Comparison of ENCODE assay signal across 8 cellular contexts in the genomic region with DNA sequence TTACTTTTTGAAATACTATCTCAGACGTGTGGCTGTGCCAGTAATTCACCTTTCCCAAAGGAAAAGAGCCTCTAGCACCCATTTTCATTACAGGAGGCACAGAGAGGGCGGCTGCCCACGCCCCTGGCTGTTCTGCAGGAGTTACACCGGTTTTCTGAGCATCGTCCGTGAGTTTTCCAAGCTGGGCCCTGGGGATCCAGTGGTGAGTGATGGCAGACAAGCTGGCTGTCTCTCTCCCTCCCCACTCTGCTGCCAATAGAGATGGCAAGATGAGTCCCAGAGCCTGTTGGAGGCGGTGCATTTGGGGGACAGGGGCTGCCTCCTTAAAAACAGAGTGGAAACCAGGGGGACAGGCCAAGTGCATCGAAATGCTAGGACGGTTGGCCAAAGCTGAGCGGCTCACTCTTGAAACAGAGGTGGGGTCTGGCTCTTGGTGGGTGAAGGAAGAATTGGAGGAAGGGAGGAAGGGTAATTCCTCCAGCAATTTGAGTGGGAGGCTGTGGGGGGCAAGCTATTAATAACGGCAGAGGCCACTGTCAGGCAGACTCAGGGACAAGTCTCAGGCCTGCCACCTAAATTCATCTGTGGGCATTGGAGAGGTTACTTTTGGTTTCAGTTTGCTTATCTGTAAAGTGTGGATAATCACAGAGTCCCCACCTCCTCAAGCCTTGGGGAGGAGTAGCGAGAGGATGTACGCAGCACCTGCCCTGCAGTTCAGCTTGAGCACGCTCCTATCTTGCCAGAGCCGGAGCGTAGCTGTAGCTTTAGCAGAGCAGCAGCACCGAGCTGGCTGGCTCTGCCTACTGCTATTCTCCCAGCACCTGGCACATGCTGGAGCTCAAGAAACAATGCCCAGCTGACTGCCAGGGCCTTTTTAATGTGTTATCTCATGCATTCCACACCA. TPM values are rescaled to one million over a fixed set of nuclear protein-coding genes. Genes with fewer than 3 reads are reported as not detected.
DNase-seq lines count a peak whose midpoint lies in the region; ATAC-seq, FAIRE-seq and TF ChIP-seq lines count a peak whose summit lies in the region.

No MANE protein-coding gene starts in this region.

- peaks cover 6 to 14% of the 10 kb centered on the region in 2 experiments for H3K27me3 ChIP-seq in mesenchymal stem cell (ENCODE audit: control insufficient read depth in 1 of 2, insufficient read depth in 1 of 2, low read length in 2 of 2)

- H3K79me1 ChIP-seq in mesenchymal stem cell (replicated peaks; ENCODE audit: low read length, poor library complexity, severe bottlenecking): no peaks in the 10 kb centered on the region

- H3K9me3 Mint-ChIP-seq in activated T-helper 1 cell treated with anti-CD3 and anti-CD28 coated beads, Interleukin-12 subunit alpha, Interleukin-12 subunit beta, Interleukin-2, Interleukin-4 antibody, amounts not matched to agents 30 ng/mL and 10 ng/mL and 1 ng/mL, durations not matched to agents 14 hours and 24 hours and 36 hours: peaks cover 11% of the 10 kb centered on the region

- H3K36me3 ChIP-seq in mesenchymal stem cell (ENCODE audit: control insufficient read depth in 1 of 2, insufficient read depth in 2 of 2, low read depth in 1 of 2, low read length in 2 of 2): no peaks in the 10 kb centered on the region

- no peak overlapping the region for H2BK5ac ChIP-seq in mesenchymal stem cell (ENCODE audit: low read depth, low read length, poor library complexity, severe bottlenecking)

- POLR2A ChIA-PET in RWPE1 (lab: Yijun Ruan, JAX; ENCODE audit: low non-redundant PET): no interaction called here

- peak overlapping the region in 1 of 2 experiments; percentile 19 for H3K4me3 ChIP-seq in mesenchymal stem cell (ENCODE audit: insufficient read depth in 1 of 2, low read depth in 1 of 2, low read length in 2 of 2)

- H2BK15ac ChIP-seq in mesenchymal stem cell (ENCODE audit: low read depth, poor library complexity, severe bottlenecking): no peak overlapping the region

- peak overlapping the region; percentile 95 for H3K27ac Mint-ChIP-seq in activated T-helper 1 cell treated with anti-CD3 and anti-CD28 coated beads, Interleukin-12 subunit alpha, Interleukin-12 subunit beta, Interleukin-2, Interleukin-4 antibody, amounts not matched to agents 30 ng/mL and 10 ng/mL and 1 ng/mL, durations not matched to agents 14 hours and 24 hours and 36 hours

- H3K23ac ChIP-seq in mesenchymal stem cell (ENCODE audit: low read length in 2 of 2): no peak overlapping the region

- peak overlapping the region; percentile 43 for H3K4me3 Mint-ChIP-seq in activated T-helper 1 cell treated with anti-CD3 and anti-CD28 coated beads, Interleukin-12 subunit alpha, Interleukin-12 subunit beta, Interleukin-2, Interleukin-4 antibody, amounts not matched to agents 30 ng/mL and 10 ng/mL and 1 ng/mL, durations not matched to agents 14 hours and 24 hours and 36 hours

- H4K91ac ChIP-seq in mesenchymal stem cell (ENCODE audit: low read length): no peak overlapping the region

- CTCF ChIA-PET in RWPE1 (lab: Yijun Ruan, JAX): interaction anchor here (0.7 to 4.8 kb wide), 3 partner anchors 72 to 86 kb away, joined by 3 to 103 read pairs (median 4); no protein-coding TSS in a partner anchor

- H3K4me1 ChIP-seq in mesenchymal stem cell (ENCODE audit: control insufficient read depth, insufficient read depth, low read depth, low read length): peaks cover 9% of the 10 kb centered on the region

- H3K4ac ChIP-seq in mesenchymal stem cell (ENCODE audit: low read depth in 1 of 2, low read length in 2 of 2): no peak overlapping the region

- ATAC-seq in HG02571 (IDR thresholded peaks at IDR 0.05; ENCODE audit: unreplicated experiment) (peak; percentile 55), omental fat pad (ENCODE audit: low FRiP score) (no peak)

- H3K18ac ChIP-seq in mesenchymal stem cell (ENCODE audit: low read depth in 1 of 2, low read length in 2 of 2): no peak overlapping the region

- no peaks in the 10 kb centered on the region for H3K9me3 ChIP-seq in mesenchymal stem cell (ENCODE audit: control insufficient read depth, low read length)

- H3K14ac ChIP-seq in mesenchymal stem cell (ENCODE audit: low read length in 2 of 2): no peak overlapping the region

- H4K8ac ChIP-seq in mesenchymal stem cell (ENCODE audit: low read length): no peak overlapping the region

- H3K9ac ChIP-seq in mesenchymal stem cell (ENCODE audit: low read length): no peak overlapping the region

- DNase-seq in GM18507 (ENCODE audit: extremely low spot score, insufficient read length, low read depth) (peak; percentile 58), NCI-H2196 (lab: John Stamatoyannopoulos, UW; ENCODE audit: unreplicated experiment) (peak; percentile 56), mesenchymal stem cell (no peak), omental fat pad (ENCODE audit: low spot score) (no peak), posterior vena cava (ENCODE audit: low spot score) (no peak), RWPE1 (ENCODE audit: low spot score) (no peak)
- DNase-seq in activated T-helper 1 cell treated with anti-CD3 and anti-CD28 coated beads, Interleukin-12 subunit alpha, Interleukin-12 subunit beta, Interleukin-2, Interleukin-4 antibody, amounts not matched to agents 30 ng/mL and 10 ng/mL and 1 ng/mL, durations not matched to agents 14 hours and 24 hours and 36 hours (ENCODE audit: low spot score): peak; percentile 70

- WGBS in mesenchymal stem cell: 88% methylated on average over 17 of the region's 17 CpGs

- H3K27ac ChIP-seq in mesenchymal stem cell (ENCODE audit: low read length, poor library complexity, severe bottlenecking) (no peak overlapping the region), RWPE1 (no peak overlapping the region)

- H2AFZ ChIP-seq in mesenchymal stem cell (ENCODE audit: low read depth, low read length): peak overlapping the region; percentile 30

- FAIRE-seq in GM18507 (lab: Jason Lieb, UNC): peak; percentile 98

- intact Hi-C loops in activated T-helper 1 cell treated with anti-CD3 and anti-CD28 coated beads, Interleukin-12 subunit alpha, Interleukin-12 subunit beta, Interleukin-2, Interleukin-4 antibody, amounts not matched to agents 30 ng/mL and 10 ng/mL and 1 ng/mL, durations not matched to agents 14 hours and 24 hours and 36 hours (cut with micrococcal nuclease): loop anchor here (1.0 to 5.0 kb wide), 4 partner anchors 342 to 571 kb away; a partner anchor contains a TSS
- intact Hi-C loops in posterior vena cava (cut with DNase I): no loop called here

- H3K36me3 Mint-ChIP-seq in activated T-helper 1 cell treated with anti-CD3 and anti-CD28 coated beads, Interleukin-12 subunit alpha, Interleukin-12 subunit beta, Interleukin-2, Interleukin-4 antibody, amounts not matched to agents 30 ng/mL and 10 ng/mL and 1 ng/mL, durations not matched to agents 14 hours and 24 hours and 36 hours (ENCODE audit: low read depth): no peaks in the 10 kb centered on the region

- no peak overlapping the region for H2BK12ac ChIP-seq in mesenchymal stem cell (ENCODE audit: low read length in 2 of 2)

- H3K4me1 Mint-ChIP-seq in activated T-helper 1 cell treated with anti-CD3 and anti-CD28 coated beads, Interleukin-12 subunit alpha, Interleukin-12 subunit beta, Interleukin-2, Interleukin-4 antibody, amounts not matched to agents 30 ng/mL and 10 ng/mL and 1 ng/mL, durations not matched to agents 14 hours and 24 hours and 36 hours (ENCODE audit: low read depth): peaks cover 52% of the 10 kb centered on the region

- TF ChIP-seq CTCF in omental fat pad (IDR thresholded peaks at IDR 0.05) (no peak), RWPE1 (conservative IDR thresholded peaks at IDR 0.05; ENCODE audit: low read depth) (no peak)

- H2AK5ac ChIP-seq in mesenchymal stem cell (ENCODE audit: low read length, severe bottlenecking): no peak overlapping the region

- H3K27me3 Mint-ChIP-seq in activated T-helper 1 cell treated with anti-CD3 and anti-CD28 coated beads, Interleukin-12 subunit alpha, Interleukin-12 subunit beta, Interleukin-2, Interleukin-4 antibody, amounts not matched to agents 30 ng/mL and 10 ng/mL and 1 ng/mL, durations not matched to agents 14 hours and 24 hours and 36 hours (ENCODE audit: insufficient read depth): peaks cover 3% of the 10 kb centered on the region

- H3K4me2 ChIP-seq in mesenchymal stem cell (ENCODE audit: low read length, poor library complexity, severe bottlenecking): no peak overlapping the region

- H2BK120ac ChIP-seq in mesenchymal stem cell (ENCODE audit: low read depth, low read length): no peak overlapping the region

RNA-seq across cellular contexts. Expression of a gene that starts 7.5 kb away (rescaled TPM):
- not detected in 2 replicates for total RNA-seq in activated T-helper 1 cell treated with anti-CD3 and anti-CD28 coated beads, Interleukin-12 subunit alpha, Interleukin-12 subunit beta, Interleukin-2, Interleukin-4 antibody, amounts not matched to agents 30 ng/mL and 10 ng/mL and 1 ng/mL, durations not matched to agents 14 hours and 24 hours and 36 hours
- polyA plus RNA-seq in mesenchymal stem cell (2013, experiment 1 of 2): not detected
- polyA plus RNA-seq in mesenchymal stem cell (2013, experiment 2 of 2): not detected
- total RNA-seq in omental fat pad (under 1 TPM in 2 of 4 donors, not detected in 2; 0.12 to 0.19 TPM), posterior vena cava (under 1 TPM; 0.33 to 0.51 TPM)

Comparison
In these comparisons a context has a peak if more than half of its experiments do, and no peak if none do; other contexts are left out.
1. DNase-seq: peak in GM18507 (single experiment), NCI-H2196 (single experiment) and activated T-helper 1 cell treated with anti-CD3 and anti-CD28 coated beads, Interleukin-12 subunit alpha, Interleukin-12 subunit beta, Interleukin-2, Interleukin-4 antibody, amounts not matched to agents 30 ng/mL and 10 ng/mL and 1 ng/mL, durations not matched to agents 14 hours and 24 hours and 36 hours (single experiment); none in mesenchymal stem cell (single experiment), omental fat pad (single experiment), posterior vena cava (single experiment) and RWPE1 (single experiment).